10 cellular contexts compared by ENCODE assay signal in genomic region chr15:90191344-90191687, GRCh38. TPM values are rescaled to one million over a fixed set of nuclear protein-coding genes. Genes with fewer than 3 reads are reported as not detected.
DNase-seq lines count a peak whose midpoint lies in the region; ATAC-seq and TF ChIP-seq lines count a peak whose summit lies in the region.
"Had no signal": no experiment of that assay in that cellular context is flagged by ENCODE, and none has a peak within 500 bp of the region (broad histone marks: within the 10 kb centered on the region; RNA-seq: fewer than 3 reads in every experiment).

No MANE protein-coding gene starts in this region.

- H3K36me3 Mint-ChIP-seq in neural progenitor cell, result peaks cover 2% of the 10 kb centered on the region

- TF ChIP-seq POLR2A in uterus (IDR thresholded peaks at IDR 0.05), result no peak

- no peaks in the 10 kb centered on the region for H3K36me3 ChIP-seq in uterus
- no peaks in the 10 kb centered on the region for H3K36me3 ChIP-seq in neural progenitor cell

- H3F3A ChIP-seq in neural progenitor cell (ENCODE audit: low read depth), result peaks cover 9% of the 10 kb centered on the region

- H3K4me2 ChIP-seq in neural progenitor cell, result no peak overlapping the region

- peak; percentile 31 for ATAC-seq in GM19438 (IDR thresholded peaks at IDR 0.05; ENCODE audit: low read depth, unreplicated experiment)
- peak; percentile 17 for ATAC-seq in HG03095 (IDR thresholded peaks at IDR 0.05; ENCODE audit: unreplicated experiment)

- H3K27ac ChIP-seq in cingulate gyrus (ENCODE audit: low read depth, low read length), result peak overlapping the region; percentile 88
- H3K27ac ChIP-seq in skin epidermis, result peak overlapping the region in 20 of 21 experiments; percentile 23 to 95 (median 78)
- peak overlapping the region in 1 of 2 donors; percentile 77 for H3K27ac ChIP-seq in uterus
- H3K27ac ChIP-seq in neural progenitor cell, result no peak overlapping the region

- H3K27me3 ChIP-seq in uterus (no peaks in the 10 kb centered on the region), neural progenitor cell (no peaks in the 10 kb centered on the region)

- DNase-seq in uterus (no peak), neural progenitor cell (ENCODE audit: low spot score) (no peak), GM03348 (ENCODE audit: low spot score) (no peak), NCI-H748 (lab: John Stamatoyannopoulos, UW; ENCODE audit: unreplicated experiment) (no peak)
- DNase-seq: activated T-cell treated with anti-CD3 and anti-CD28 coated beads, Interleukin-2, amount 50 U/mL, for 4 hours; glutamatergic neuron had no signal

- no peak overlapping the region for H3K9ac ChIP-seq in neural progenitor cell

- no peaks in the 10 kb centered on the region for H3K79me2 ChIP-seq in neural progenitor cell (ENCODE audit: low read depth)

- H2AFZ ChIP-seq in neural progenitor cell (replicated peaks), result no peak overlapping the region

- TF ChIP-seq CTCF in uterus (IDR thresholded peaks at IDR 0.05) (no peak), neural progenitor cell (IDR thresholded peaks at IDR 0.05) (no peak)

- H3K27ac Mint-ChIP-seq in neural progenitor cell, result no peak overlapping the region

- intact Hi-C loops in uterus (cut with DNase I; ENCODE audit: low total_unique reads), result no loop called here

- H3K9me3 Mint-ChIP-seq in neural progenitor cell, result no peaks in the 10 kb centered on the region
- H3K9me3 Mint-ChIP-seq: activated T-cell treated with anti-CD3 and anti-CD28 coated beads, Interleukin-2, amount 50 U/mL, for 4 hours had no signal

- peaks cover 17% of the 10 kb centered on the region for H3K4me1 Mint-ChIP-seq in neural progenitor cell

- no peak overlapping the region for H3K4me3 ChIP-seq in skin epidermis
- H3K4me3 ChIP-seq in uterus, result no peak overlapping the region
- no peak overlapping the region for H3K4me3 ChIP-seq in neural progenitor cell

- no peaks in the 10 kb centered on the region for H3K9me3 ChIP-seq in uterus
- H3K9me3 ChIP-seq in neural progenitor cell (ENCODE audit: low read depth), result no peaks in the 10 kb centered on the region

- H4K20me1 ChIP-seq in neural progenitor cell (ENCODE audit: low read depth), result no peaks in the 10 kb centered on the region

- no peak overlapping the region for H3K4me3 Mint-ChIP-seq in neural progenitor cell
- H3K4me3 Mint-ChIP-seq: activated T-cell treated with anti-CD3 and anti-CD28 coated beads, Interleukin-2, amount 50 U/mL, for 4 hours had no signal

- no peaks in the 10 kb centered on the region for H3K4me1 ChIP-seq in uterus
- H3K4me1 ChIP-seq in neural progenitor cell, result peaks cover 9% of the 10 kb centered on the region

- peaks cover 2% of the 10 kb centered on the region for H3K27me3 Mint-ChIP-seq in neural progenitor cell (ENCODE audit: insufficient read depth, low read depth)

RNA-seq across cellular contexts. Expression of gene SEMA4B, which starts 9.8 kb away (rescaled TPM):
- total RNA-seq in uterus (10 to 100 TPM in 3 of 4 donors, 1 to 10 TPM in 1; 6.7 to 50.1 (median 22.8) TPM), neural progenitor cell (ENCODE audit: low replicate concordance) (7.7 and 18.9 TPM in 2 replicates)

RNA-seq across cellular contexts. Expression of gene CIB1, which starts 42.4 kb away (rescaled TPM):
- 10 to 100 TPM in 3 of 4 donors, 1 to 10 TPM in 1; 9.5 to 80.7 (median 49.2) TPM for total RNA-seq in uterus
- total RNA-seq in neural progenitor cell (ENCODE audit: low replicate concordance), result 5.2 and 7.7 TPM in 2 replicates

RNA-seq across cellular contexts. Expression of gene GDPGP1, which starts 42.7 kb away (rescaled TPM):
- total RNA-seq in uterus, result 10 to 100 TPM in 1 of 4 donors, 1 to 10 TPM in 1, under 1 TPM in 2; under 0.01 to 15.0 (median 4.0) TPM
- total RNA-seq in neural progenitor cell (ENCODE audit: low replicate concordance), result 0.67 and 3.5 TPM in 2 replicates

RNA-seq across cellular contexts. Expression of gene TTLL13, which starts 58.0 kb away (rescaled TPM):
- under 1 TPM in 1 of 4 donors, not detected in 3; 0.41 TPM for total RNA-seq in uterus
- total RNA-seq in neural progenitor cell (ENCODE audit: low replicate concordance), result 0.19 TPM in 1 of 2 replicates, not detected in the other
